1 cellular context compared by ENCODE assay signal in the genomic region with DNA sequence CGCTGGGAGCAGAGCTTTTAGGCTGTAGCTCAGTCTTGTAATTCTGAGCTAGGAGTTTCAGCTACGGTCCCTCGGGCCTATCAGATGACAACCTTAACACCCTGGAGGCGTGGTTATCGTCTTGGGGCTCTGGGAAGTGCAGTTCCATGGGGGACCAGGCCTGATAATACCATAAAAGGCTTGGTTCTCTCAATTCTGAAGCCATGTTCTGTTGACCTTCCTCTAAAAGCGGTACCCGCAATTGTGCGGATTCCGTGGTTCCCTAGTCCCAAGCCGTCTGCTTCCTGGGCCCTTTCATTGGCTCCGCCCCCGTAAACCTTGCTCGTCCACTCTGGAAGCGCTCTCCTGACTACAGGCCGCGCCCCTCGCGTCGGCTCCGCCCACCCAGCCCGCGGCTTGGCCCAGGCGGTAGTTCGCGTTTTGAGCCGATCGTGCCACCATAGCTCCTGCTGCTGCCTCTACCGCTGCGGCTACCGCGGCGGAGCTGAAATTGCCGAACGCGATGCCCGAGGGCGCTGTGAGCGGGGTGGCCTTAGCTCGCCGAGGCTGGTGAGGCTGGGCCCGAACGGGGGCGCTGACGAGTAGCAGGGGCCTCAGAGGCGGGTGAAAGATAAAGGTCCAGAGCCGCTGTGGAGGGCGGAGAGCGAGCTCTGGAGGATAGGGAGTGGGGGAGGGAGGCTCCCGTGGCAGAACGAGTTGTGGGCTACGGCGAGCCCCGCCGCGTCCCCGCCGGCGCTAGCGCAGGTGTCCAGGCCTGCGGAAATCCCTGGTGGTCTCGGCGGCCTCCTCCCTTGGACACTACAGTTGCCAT.
TF ChIP-seq lines count a peak whose summit lies in the region.

A gene with protein sequence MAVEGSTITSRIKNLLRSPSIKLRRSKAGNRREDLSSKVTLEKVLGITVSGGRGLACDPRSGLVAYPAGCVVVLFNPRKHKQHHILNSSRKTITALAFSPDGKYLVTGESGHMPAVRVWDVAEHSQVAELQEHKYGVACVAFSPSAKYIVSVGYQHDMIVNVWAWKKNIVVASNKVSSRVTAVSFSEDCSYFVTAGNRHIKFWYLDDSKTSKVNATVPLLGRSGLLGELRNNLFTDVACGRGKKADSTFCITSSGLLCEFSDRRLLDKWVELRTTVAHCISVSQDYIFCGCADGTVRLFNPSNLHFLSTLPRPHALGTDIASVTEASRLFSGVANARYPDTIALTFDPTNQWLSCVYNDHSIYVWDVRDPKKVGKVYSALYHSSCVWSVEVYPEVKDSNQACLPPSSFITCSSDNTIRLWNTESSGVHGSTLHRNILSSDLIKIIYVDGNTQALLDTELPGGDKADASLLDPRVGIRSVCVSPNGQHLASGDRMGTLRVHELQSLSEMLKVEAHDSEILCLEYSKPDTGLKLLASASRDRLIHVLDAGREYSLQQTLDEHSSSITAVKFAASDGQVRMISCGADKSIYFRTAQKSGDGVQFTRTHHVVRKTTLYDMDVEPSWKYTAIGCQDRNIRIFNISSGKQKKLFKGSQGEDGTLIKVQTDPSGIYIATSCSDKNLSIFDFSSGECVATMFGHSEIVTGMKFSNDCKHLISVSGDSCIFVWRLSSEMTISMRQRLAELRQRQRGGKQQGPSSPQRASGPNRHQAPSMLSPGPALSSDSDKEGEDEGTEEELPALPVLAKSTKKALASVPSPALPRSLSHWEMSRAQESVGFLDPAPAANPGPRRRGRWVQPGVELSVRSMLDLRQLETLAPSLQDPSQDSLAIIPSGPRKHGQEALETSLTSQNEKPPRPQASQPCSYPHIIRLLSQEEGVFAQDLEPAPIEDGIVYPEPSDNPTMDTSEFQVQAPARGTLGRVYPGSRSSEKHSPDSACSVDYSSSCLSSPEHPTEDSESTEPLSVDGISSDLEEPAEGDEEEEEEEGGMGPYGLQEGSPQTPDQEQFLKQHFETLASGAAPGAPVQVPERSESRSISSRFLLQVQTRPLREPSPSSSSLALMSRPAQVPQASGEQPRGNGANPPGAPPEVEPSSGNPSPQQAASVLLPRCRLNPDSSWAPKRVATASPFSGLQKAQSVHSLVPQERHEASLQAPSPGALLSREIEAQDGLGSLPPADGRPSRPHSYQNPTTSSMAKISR (N-terminal part only) (plus strand): TSS at position 423 of the 811 bp plus-strand sequence. CDS start 792 bp downstream, outside the sequence.

TF ChIP-seq in K562, 482 proteins besides CTCF, POLR2A, EP300 and RAD21 (continued from another document):
- TF ChIP-seq, protein P1, sequence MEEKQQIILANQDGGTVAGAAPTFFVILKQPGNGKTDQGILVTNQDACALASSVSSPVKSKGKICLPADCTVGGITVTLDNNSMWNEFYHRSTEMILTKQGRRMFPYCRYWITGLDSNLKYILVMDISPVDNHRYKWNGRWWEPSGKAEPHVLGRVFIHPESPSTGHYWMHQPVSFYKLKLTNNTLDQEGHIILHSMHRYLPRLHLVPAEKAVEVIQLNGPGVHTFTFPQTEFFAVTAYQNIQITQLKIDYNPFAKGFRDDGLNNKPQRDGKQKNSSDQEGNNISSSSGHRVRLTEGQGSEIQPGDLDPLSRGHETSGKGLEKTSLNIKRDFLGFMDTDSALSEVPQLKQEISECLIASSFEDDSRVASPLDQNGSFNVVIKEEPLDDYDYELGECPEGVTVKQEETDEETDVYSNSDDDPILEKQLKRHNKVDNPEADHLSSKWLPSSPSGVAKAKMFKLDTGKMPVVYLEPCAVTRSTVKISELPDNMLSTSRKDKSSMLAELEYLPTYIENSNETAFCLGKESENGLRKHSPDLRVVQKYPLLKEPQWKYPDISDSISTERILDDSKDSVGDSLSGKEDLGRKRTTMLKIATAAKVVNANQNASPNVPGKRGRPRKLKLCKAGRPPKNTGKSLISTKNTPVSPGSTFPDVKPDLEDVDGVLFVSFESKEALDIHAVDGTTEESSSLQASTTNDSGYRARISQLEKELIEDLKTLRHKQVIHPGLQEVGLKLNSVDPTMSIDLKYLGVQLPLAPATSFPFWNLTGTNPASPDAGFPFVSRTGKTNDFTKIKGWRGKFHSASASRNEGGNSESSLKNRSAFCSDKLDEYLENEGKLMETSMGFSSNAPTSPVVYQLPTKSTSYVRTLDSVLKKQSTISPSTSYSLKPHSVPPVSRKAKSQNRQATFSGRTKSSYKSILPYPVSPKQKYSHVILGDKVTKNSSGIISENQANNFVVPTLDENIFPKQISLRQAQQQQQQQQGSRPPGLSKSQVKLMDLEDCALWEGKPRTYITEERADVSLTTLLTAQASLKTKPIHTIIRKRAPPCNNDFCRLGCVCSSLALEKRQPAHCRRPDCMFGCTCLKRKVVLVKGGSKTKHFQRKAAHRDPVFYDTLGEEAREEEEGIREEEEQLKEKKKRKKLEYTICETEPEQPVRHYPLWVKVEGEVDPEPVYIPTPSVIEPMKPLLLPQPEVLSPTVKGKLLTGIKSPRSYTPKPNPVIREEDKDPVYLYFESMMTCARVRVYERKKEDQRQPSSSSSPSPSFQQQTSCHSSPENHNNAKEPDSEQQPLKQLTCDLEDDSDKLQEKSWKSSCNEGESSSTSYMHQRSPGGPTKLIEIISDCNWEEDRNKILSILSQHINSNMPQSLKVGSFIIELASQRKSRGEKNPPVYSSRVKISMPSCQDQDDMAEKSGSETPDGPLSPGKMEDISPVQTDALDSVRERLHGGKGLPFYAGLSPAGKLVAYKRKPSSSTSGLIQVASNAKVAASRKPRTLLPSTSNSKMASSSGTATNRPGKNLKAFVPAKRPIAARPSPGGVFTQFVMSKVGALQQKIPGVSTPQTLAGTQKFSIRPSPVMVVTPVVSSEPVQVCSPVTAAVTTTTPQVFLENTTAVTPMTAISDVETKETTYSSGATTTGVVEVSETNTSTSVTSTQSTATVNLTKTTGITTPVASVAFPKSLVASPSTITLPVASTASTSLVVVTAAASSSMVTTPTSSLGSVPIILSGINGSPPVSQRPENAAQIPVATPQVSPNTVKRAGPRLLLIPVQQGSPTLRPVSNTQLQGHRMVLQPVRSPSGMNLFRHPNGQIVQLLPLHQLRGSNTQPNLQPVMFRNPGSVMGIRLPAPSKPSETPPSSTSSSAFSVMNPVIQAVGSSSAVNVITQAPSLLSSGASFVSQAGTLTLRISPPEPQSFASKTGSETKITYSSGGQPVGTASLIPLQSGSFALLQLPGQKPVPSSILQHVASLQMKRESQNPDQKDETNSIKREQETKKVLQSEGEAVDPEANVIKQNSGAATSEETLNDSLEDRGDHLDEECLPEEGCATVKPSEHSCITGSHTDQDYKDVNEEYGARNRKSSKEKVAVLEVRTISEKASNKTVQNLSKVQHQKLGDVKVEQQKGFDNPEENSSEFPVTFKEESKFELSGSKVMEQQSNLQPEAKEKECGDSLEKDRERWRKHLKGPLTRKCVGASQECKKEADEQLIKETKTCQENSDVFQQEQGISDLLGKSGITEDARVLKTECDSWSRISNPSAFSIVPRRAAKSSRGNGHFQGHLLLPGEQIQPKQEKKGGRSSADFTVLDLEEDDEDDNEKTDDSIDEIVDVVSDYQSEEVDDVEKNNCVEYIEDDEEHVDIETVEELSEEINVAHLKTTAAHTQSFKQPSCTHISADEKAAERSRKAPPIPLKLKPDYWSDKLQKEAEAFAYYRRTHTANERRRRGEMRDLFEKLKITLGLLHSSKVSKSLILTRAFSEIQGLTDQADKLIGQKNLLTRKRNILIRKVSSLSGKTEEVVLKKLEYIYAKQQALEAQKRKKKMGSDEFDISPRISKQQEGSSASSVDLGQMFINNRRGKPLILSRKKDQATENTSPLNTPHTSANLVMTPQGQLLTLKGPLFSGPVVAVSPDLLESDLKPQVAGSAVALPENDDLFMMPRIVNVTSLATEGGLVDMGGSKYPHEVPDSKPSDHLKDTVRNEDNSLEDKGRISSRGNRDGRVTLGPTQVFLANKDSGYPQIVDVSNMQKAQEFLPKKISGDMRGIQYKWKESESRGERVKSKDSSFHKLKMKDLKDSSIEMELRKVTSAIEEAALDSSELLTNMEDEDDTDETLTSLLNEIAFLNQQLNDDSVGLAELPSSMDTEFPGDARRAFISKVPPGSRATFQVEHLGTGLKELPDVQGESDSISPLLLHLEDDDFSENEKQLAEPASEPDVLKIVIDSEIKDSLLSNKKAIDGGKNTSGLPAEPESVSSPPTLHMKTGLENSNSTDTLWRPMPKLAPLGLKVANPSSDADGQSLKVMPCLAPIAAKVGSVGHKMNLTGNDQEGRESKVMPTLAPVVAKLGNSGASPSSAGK (IDR thresholded peaks at IDR 0.05) = peak; percentile 57
- TF ChIP-seq PCBP1 (IDR thresholded peaks at IDR 0.05; ENCODE audit: low read depth, low read length, poor library complexity, severe bottlenecking) = peak; percentile 64
- TF ChIP-seq NFIC (IDR thresholded peaks at IDR 0.05) = peak; percentile 57; the same call in 1 of the 2 replicates
- TF ChIP-seq DPF2 (IDR thresholded peaks at IDR 0.05) = peak; percentile 42; the same call in 1 of the 2 replicates
- TF ChIP-seq ELF4 (CRISPR knock-in tag; IDR thresholded peaks at IDR 0.05) = no peak
- TF ChIP-seq SUPT5H (IDR thresholded peaks at IDR 0.05) = peak; percentile 71; the same call in 1 of the 2 replicates
- TF ChIP-seq ZC3H11A (IDR thresholded peaks at IDR 0.05; ENCODE audit: low read depth, low read length) = 0 out of 2 replicates have a peak, but pooled peaks have one; percentile 44
- no peak for TF ChIP-seq ZFP1 (CRISPR knock-in tag; IDR thresholded peaks at IDR 0.05)
- TF ChIP-seq ZNF175 (CRISPR knock-in tag; IDR thresholded peaks at IDR 0.05; ENCODE audit: low read depth) = 0 out of 2 replicates have a peak, but pooled peaks have one; percentile 37
- TF ChIP-seq TBP (optimal IDR thresholded peaks at IDR 0.05; ENCODE audit: low read depth, low read length) = peak; percentile 67
- peak; percentile 75 for TF ChIP-seq MYC (IDR thresholded peaks at IDR 0.05; ENCODE audit: low read depth, low read length)
- TF ChIP-seq MYC (CRISPR knock-in tag; IDR thresholded peaks at IDR 0.05; ENCODE audit: borderline replicate concordance, low read depth) = no peak
- peak; percentile 51; the same call in 1 of the 2 replicates for TF ChIP-seq SMARCA4 (IDR thresholded peaks at IDR 0.05)
- TF ChIP-seq ATF1 (CRISPR knock-in tag; IDR thresholded peaks at IDR 0.05) = peak; percentile 47; the same call in 1 of the 2 replicates
- peak; percentile 69 for TF ChIP-seq ATF1 (tag; IDR thresholded peaks at IDR 0.05)
- TF ChIP-seq XRCC3 (IDR thresholded peaks at IDR 0.05) = no peak
- no peak for TF ChIP-seq NR4A1 (CRISPR knock-in tag; IDR thresholded peaks at IDR 0.05)
- peak; percentile 20; the same call in 1 of the 2 replicates for TF ChIP-seq NR4A1 (tag; IDR thresholded peaks at IDR 0.05)
- no peak for TF ChIP-seq FOXJ3 (CRISPR knock-in tag; IDR thresholded peaks at IDR 0.05)
- no peak for TF ChIP-seq BRF1 (IDR thresholded peaks at IDR 0.05; ENCODE audit: borderline replicate concordance, extremely low read depth, insufficient read length)
- TF ChIP-seq ZBTB7A (IDR thresholded peaks at IDR 0.05; ENCODE audit: borderline replicate concordance, control insufficient read depth, low read depth, low read length) = peak; percentile 58; the same call in 1 of the 2 replicates
- TF ChIP-seq POLR2G (IDR thresholded peaks at IDR 0.05; ENCODE audit: low read depth, low read length) = peak; percentile 93
- 0 out of 2 replicates have a peak, but pooled peaks have one; percentile 19 for TF ChIP-seq ZNF354B (CRISPR knock-in tag; IDR thresholded peaks at IDR 0.05)
- peak; percentile 39; the same call in 1 of the 2 replicates for TF ChIP-seq ELF1 (tag; IDR thresholded peaks at IDR 0.05)
- 0 out of 2 replicates have a peak, but pooled peaks have one; percentile 39 for TF ChIP-seq ZNF232 (CRISPR knock-in tag; IDR thresholded peaks at IDR 0.05)
- TF ChIP-seq, protein P2, sequence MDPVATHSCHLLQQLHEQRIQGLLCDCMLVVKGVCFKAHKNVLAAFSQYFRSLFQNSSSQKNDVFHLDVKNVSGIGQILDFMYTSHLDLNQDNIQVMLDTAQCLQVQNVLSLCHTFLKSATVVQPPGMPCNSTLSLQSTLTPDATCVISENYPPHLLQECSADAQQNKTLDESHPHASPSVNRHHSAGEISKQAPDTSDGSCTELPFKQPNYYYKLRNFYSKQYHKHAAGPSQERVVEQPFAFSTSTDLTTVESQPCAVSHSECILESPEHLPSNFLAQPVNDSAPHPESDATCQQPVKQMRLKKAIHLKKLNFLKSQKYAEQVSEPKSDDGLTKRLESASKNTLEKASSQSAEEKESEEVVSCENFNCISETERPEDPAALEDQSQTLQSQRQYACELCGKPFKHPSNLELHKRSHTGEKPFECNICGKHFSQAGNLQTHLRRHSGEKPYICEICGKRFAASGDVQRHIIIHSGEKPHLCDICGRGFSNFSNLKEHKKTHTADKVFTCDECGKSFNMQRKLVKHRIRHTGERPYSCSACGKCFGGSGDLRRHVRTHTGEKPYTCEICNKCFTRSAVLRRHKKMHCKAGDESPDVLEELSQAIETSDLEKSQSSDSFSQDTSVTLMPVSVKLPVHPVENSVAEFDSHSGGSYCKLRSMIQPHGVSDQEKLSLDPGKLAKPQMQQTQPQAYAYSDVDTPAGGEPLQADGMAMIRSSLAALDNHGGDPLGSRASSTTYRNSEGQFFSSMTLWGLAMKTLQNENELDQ (CRISPR knock-in tag; IDR thresholded peaks at IDR 0.05; ENCODE audit: borderline replicate concordance) = 0 out of 2 replicates have a peak, but pooled peaks have one; percentile 31
- TF ChIP-seq MCM2 (IDR thresholded peaks at IDR 0.05; ENCODE audit: low read depth) = no peak
- TF ChIP-seq, protein P3, sequence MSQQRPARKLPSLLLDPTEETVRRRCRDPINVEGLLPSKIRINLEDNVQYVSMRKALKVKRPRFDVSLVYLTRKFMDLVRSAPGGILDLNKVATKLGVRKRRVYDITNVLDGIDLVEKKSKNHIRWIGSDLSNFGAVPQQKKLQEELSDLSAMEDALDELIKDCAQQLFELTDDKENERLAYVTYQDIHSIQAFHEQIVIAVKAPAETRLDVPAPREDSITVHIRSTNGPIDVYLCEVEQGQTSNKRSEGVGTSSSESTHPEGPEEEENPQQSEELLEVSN (IDR thresholded peaks at IDR 0.05; ENCODE audit: borderline replicate concordance in 1 of 2, extremely low read depth in 1 of 2, insufficient read depth in 1 of 2, insufficient read length in 1 of 2, low read depth in 1 of 2, low read length in 1 of 2, poor library complexity in 1 of 2, severe bottlenecking in 1 of 2) = peak; percentile 16 to 70
- TF ChIP-seq GTF2E2 (tag; IDR thresholded peaks at IDR 0.05) = 0 out of 2 replicates have a peak, but pooled peaks have one; percentile 61
TF ChIP-seq in K562: peak in this region for 146.
